In the genomic region with DNA sequence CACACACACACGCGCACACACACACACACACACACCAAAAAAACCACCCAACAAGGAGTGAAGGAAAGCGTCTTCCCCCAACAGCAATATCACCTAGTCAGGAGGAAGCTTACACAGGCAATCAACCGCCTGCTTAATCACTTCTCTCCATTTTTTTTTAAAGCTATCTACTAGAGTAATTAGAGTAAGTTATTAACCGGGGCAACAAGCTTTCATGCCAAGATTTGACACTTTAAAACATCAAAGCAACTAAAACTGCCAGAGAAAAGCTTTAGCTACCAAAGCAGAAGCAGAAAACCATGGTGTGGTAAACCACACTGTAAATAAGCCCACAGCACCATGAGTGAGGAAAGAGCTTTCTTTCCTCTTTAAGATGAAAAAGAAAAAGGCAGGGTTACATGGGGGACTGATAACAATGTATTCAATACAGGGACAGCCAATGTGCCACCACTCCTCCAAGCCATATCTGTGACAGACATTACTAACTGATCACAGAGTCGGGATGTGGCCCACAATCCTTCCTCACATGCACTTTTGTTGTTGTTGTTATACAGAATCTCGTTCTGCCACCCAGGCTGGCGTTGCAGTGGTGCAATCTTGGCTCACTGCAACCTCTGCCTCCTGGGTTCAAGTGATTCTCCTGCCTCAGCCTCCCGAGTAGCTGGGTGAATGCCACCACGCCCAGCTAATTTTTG, we compare ENCODE assay signal across 9 cellular contexts.
A peak's percentile ranks its signal among the peaks of the same experiment; 100 is the strongest.
DNase-seq lines count a peak whose midpoint lies in the region; ATAC-seq, FAIRE-seq and TF ChIP-seq lines count a peak whose summit lies in the region.
"Had no signal": no experiment of that assay in that cellular context is flagged by ENCODE, and none has a peak within 500 bp of the region (broad histone marks: within the 10 kb centered on the region; RNA-seq: fewer than 3 reads in every experiment).

No MANE protein-coding gene starts in this region.

- no peak overlapping the region for H2AFZ ChIP-seq in neuronal stem cell (ENCODE audit: low read length)

- H3K36me3 Mint-ChIP-seq in activated T-helper 17 cell treated with anti-CD3 and anti-CD28 coated beads, Interleukin-2, amount 50 U/mL, for 72 hours (ENCODE audit: low read depth) = no peaks in the 10 kb centered on the region
- no peaks in the 10 kb centered on the region for H3K36me3 Mint-ChIP-seq in naive thymus-derived CD8-positive, alpha-beta T cell

- no peak overlapping the region for H3K4ac ChIP-seq in neuronal stem cell (ENCODE audit: low read length)

- no peak overlapping the region for H2BK12ac ChIP-seq in neuronal stem cell (ENCODE audit: low read length)

- no peak overlapping the region for H2BK5ac ChIP-seq in neuronal stem cell (ENCODE audit: low read length)

- H3K14ac ChIP-seq in neuronal stem cell (ENCODE audit: low read length) = no peak overlapping the region

- H4K91ac ChIP-seq in neuronal stem cell (ENCODE audit: low read depth, low read length, poor library complexity) = no peak overlapping the region

- H3K9ac ChIP-seq in neuronal stem cell (ENCODE audit: low read depth, low read length, poor library complexity) = no peak overlapping the region

- H3K36me3 ChIP-seq in neuronal stem cell (replicated peaks in 1 of 2; ENCODE audit: control insufficient read depth in 2 of 2, insufficient read depth in 2 of 2, low read length in 2 of 2) = peaks cover 0 to 2% of the 10 kb centered on the region in 2 donors

- WGBS in neuronal stem cell (ENCODE audit: extremely low coverage in 2 of 2, insufficient read length in 2 of 2, insufficient replicate concordance in 1 of 2), 2 donors = no CpG with 5 or more reads among the region's 10 CpGs

- H2AK5ac ChIP-seq in neuronal stem cell (ENCODE audit: low read depth, low read length) = no peak overlapping the region

- POLR2A ChIA-PET in naive thymus-derived CD8-positive, alpha-beta T cell (lab: Charles Lee) = no interaction called here

- DNase-seq in GDM1 (lab: John Stamatoyannopoulos, UW) (peak; percentile 66), neuronal stem cell (ENCODE audit: low spot score) (no peak), H54 (ENCODE audit: insufficient read length, low spot score) (no peak), cortex of kidney (lab: John Stamatoyannopoulos, UW) (no peak)
- DNase-seq in naive thymus-derived CD8-positive, alpha-beta T cell = peak in 6 of 10 donors; percentile 1 to 67 (median 38)

- H3K4me2 ChIP-seq in neuronal stem cell (ENCODE audit: insufficient read depth, low read length, poor library complexity, severe bottlenecking) = no peak overlapping the region

- H4K8ac ChIP-seq in neuronal stem cell (ENCODE audit: low read depth, low read length) = no peak overlapping the region

- H3K27me3 Mint-ChIP-seq in activated T-helper 17 cell treated with anti-CD3 and anti-CD28 coated beads, Interleukin-2, amount 50 U/mL, for 72 hours = no peaks in the 10 kb centered on the region
- no peaks in the 10 kb centered on the region for H3K27me3 Mint-ChIP-seq in naive thymus-derived CD8-positive, alpha-beta T cell

- H3K4me1 ChIP-seq in neuronal stem cell (ENCODE audit: control insufficient read depth in 2 of 2, insufficient read depth in 1 of 2, low read depth in 1 of 2, low read length in 2 of 2) = peaks cover 0 to 9% of the 10 kb centered on the region in 2 donors

- peaks cover 13% of the 10 kb centered on the region for H3K4me1 Mint-ChIP-seq in activated T-helper 17 cell treated with anti-CD3 and anti-CD28 coated beads, Interleukin-2, amount 50 U/mL, for 72 hours
- peaks cover 10 to 57% (median 41%) of the 10 kb centered on the region in 4 donors for H3K4me1 Mint-ChIP-seq in naive thymus-derived CD8-positive, alpha-beta T cell

- no peaks in the 10 kb centered on the region for H3K9me3 Mint-ChIP-seq in activated T-helper 17 cell treated with anti-CD3 and anti-CD28 coated beads, Interleukin-2, amount 50 U/mL, for 72 hours
- no peaks in the 10 kb centered on the region for H3K9me3 Mint-ChIP-seq in naive thymus-derived CD8-positive, alpha-beta T cell

- H2BK15ac ChIP-seq in neuronal stem cell (ENCODE audit: low read length) = no peak overlapping the region

- FAIRE-seq in H54 (lab: Jason Lieb, UNC) = no peak

- peak; percentile 64 for ATAC-seq in HG03571 (IDR thresholded peaks at IDR 0.05; ENCODE audit: unreplicated experiment)
- peak; percentile 45 for ATAC-seq in activated T-helper 17 cell treated with anti-CD3 and anti-CD28 coated beads, Interleukin-2, amount 50 U/mL, for 72 hours (replicated peaks)
- ATAC-seq in naive thymus-derived CD8-positive, alpha-beta T cell = peak; percentile 82 to 89
- ATAC-seq in GM19324 (IDR thresholded peaks at IDR 0.05; ENCODE audit: low FRiP score, unreplicated experiment) = no peak

- no peak overlapping the region for H3K27ac ChIP-seq in neuronal stem cell (replicated peaks; ENCODE audit: low read length)
- H3K27ac ChIP-seq: epithelial cell of prostate had no signal

- H2BK120ac ChIP-seq in neuronal stem cell (ENCODE audit: low read depth, low read length) = no peak overlapping the region

- no peak for TF ChIP-seq POLR2A in H54 (IDR thresholded peaks at IDR 0.05; ENCODE audit: low read depth, low read length)

- no peaks in the 10 kb centered on the region for H3K9me3 ChIP-seq in neuronal stem cell (replicated peaks in 1 of 2; ENCODE audit: control insufficient read depth in 2 of 2, insufficient read depth in 1 of 2, low read depth in 1 of 2, low read length in 2 of 2)

- peak overlapping the region in 1 of 2 donors; percentile 40 for H3K4me3 ChIP-seq in neuronal stem cell (ENCODE audit: low read length in 2 of 2)

- no peaks in the 10 kb centered on the region for H3K27me3 ChIP-seq in neuronal stem cell (ENCODE audit: control insufficient read depth in 3 of 3, insufficient read depth in 3 of 3, low read depth in 1 of 3, low read length in 3 of 3)

- no peak overlapping the region for H3K23ac ChIP-seq in neuronal stem cell (ENCODE audit: low read depth, low read length, poor library complexity)

- H3K27ac Mint-ChIP-seq in activated T-helper 17 cell treated with anti-CD3 and anti-CD28 coated beads, Interleukin-2, amount 50 U/mL, for 72 hours = peak overlapping the region; percentile 15
- peak overlapping the region; percentile 27 to 86 (median 74) for H3K27ac Mint-ChIP-seq in naive thymus-derived CD8-positive, alpha-beta T cell

- H3K79me1 ChIP-seq in neuronal stem cell (ENCODE audit: low read depth, low read length) = no peaks in the 10 kb centered on the region

- H3K4me3 Mint-ChIP-seq in activated T-helper 17 cell treated with anti-CD3 and anti-CD28 coated beads, Interleukin-2, amount 50 U/mL, for 72 hours = peak overlapping the region; percentile 64
- H3K4me3 Mint-ChIP-seq in naive thymus-derived CD8-positive, alpha-beta T cell = peak overlapping the region; percentile 73 to 90 (median 86)

- no peak overlapping the region for H3K18ac ChIP-seq in neuronal stem cell (ENCODE audit: low read length)

Comparison
In these comparisons a context has a peak if more than half of its experiments do, and no peak if none do; other contexts are left out.
1. DNase-seq: peak in GDM1 (single experiment) and naive thymus-derived CD8-positive, alpha-beta T cell (6 of 10); none in neuronal stem cell (single experiment), H54 (single experiment) and cortex of kidney (single experiment).